ENCODE assay signal across 22 cellular contexts in genomic region chr18:67672719-67673118, GRCh38.
"Had no signal": no experiment of that assay in that cellular context is flagged by ENCODE, and none has a peak within 500 bp of the region (broad histone marks: within the 10 kb centered on the region; RNA-seq: fewer than 3 reads in every experiment).

No MANE protein-coding gene starts in this region.

- H3K36me3 ChIP-seq: adrenal gland, ascending aorta, esophagus squamous epithelium, spleen, upper lobe of right lung had no signal

- H3K4me1 ChIP-seq: adrenal gland, ascending aorta, esophagus squamous epithelium, spleen, upper lobe of right lung had no signal

- H3K79me2 ChIP-seq: hepatocyte had no signal

- ATAC-seq: activated T-helper 17 cell treated with anti-CD3 and anti-CD28 coated beads, Interleukin-2, amount 50 U/mL, for 72 hours; left lobe of liver; naive thymus-derived CD4-positive, alpha-beta T cell; stimulated activated naive CD8-positive, alpha-beta T cell treated with anti-CD3 and anti-CD28 coated beads, Interleukin-15, Interleukin-2, amounts not matched to agents 100 U/mL and 50 U/mL, for 24 hours; upper lobe of right lung; WTC11 had no signal

- H3K9me3 ChIP-seq: adrenal gland, ascending aorta, esophagus squamous epithelium, spleen, upper lobe of right lung had no signal

- H2AFZ ChIP-seq: hepatocyte had no signal

- FAIRE-seq: bronchial epithelial cell had no signal

- H3K4me2 ChIP-seq: hepatocyte had no signal

- H3K27me3 ChIP-seq: adrenal gland, ascending aorta, esophagus squamous epithelium, hepatocyte, spleen, upper lobe of right lung had no signal

- H3K27ac ChIP-seq: adrenal gland, ascending aorta, coronary artery, esophagus squamous epithelium, hepatocyte, spleen, upper lobe of right lung had no signal

- H3K4me3 ChIP-seq: adrenal gland, ascending aorta, coronary artery, esophagus squamous epithelium, hepatocyte, lung, spleen, upper lobe of right lung had no signal

- DNase-seq: activated naive CD4-positive, alpha-beta T cell; activated T-cell treated with anti-CD3 and anti-CD28 coated beads, Interleukin-2, amount 50 U/mL, for 24 hours; adrenal gland; cerebellar nuclear complex; endodermal cell; esophagus squamous epithelium; immature natural killer cell; naive thymus-derived CD4-positive, alpha-beta T cell; retina; spleen; stimulated activated CD4-positive, alpha-beta T cell treated with anti-CD3 and anti-CD28 coated beads, Interleukin-4, amount 100 ng/mL, for 1 hour; stimulated activated naive CD8-positive, alpha-beta T cell treated with anti-CD3 and anti-CD28 coated beads, Interleukin-15, Interleukin-2, amounts not matched to agents 100 U/mL and 50 U/mL, for 24 hours; T-helper 9 cell; upper lobe of right lung had no signal
